29 cellular contexts compared by ENCODE assay signal in the genomic region with DNA sequence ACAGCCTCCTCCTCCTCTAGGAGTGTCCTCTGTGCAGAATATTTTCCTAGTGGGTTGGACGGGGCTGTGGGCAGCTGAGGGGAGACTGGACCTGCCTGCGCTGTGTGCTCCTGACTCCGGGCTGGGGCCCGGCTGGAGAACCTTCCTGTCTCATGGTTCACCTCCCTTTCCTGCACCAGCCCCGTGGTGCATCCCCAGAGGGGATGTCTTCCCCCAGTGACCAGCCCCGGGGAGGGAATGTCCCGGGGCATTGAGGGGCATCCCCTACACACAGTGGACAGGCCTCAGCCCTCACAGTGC. TPM values are rescaled to one million over a fixed set of nuclear protein-coding genes. Genes with fewer than 3 reads are reported as not detected.
"Had no signal": no experiment of that assay in that cellular context is flagged by ENCODE, and none has a peak within 500 bp of the region (broad histone marks: within the 10 kb centered on the region; RNA-seq: fewer than 3 reads in every experiment).

No MANE protein-coding gene starts in this region.

- H3K27ac Mint-ChIP-seq: activated CD4-positive, alpha-beta T cell treated with anti-CD3 and anti-CD28 coated beads for 36 hours; activated naive CD8-positive, alpha-beta T cell treated with anti-CD3 and anti-CD28 coated beads for 36 hours; activated T-helper 2 cell treated with anti-CD3 and anti-CD28 coated beads, Interferon-gamma antibody, Interleukin-2, Interleukin-4, amounts not matched to agents 10 μg/mL and 5 μg/mL and 100 μg/mL, durations not matched to agents 14 hours and 24 hours and 36 hours; natural killer cell; stimulated activated effector memory CD8-positive, alpha-beta T cell treated with anti-CD3 and anti-CD28 coated beads, Interleukin-12 subunit alpha, Interleukin-12 subunit beta, amount 100 ng/mL, for 72 hours; stimulated activated naive CD8-positive, alpha-beta T cell treated with anti-CD3 and anti-CD28 coated beads, Interleukin-15, amount 100 ng/mL, for 72 hours; T-helper 1 cell treated with Interleukin-12 subunit alpha and Interleukin-12 subunit beta and Interleukin-4 antibody, amounts not matched to agents 30 μg/mL and 1 μg/mL, for 36 hours; WTC11 had no signal

- H3K4me3 ChIP-seq: coronary artery, esophagus squamous epithelium, gastroesophageal sphincter, heart left ventricle, left lung, ovary, psoas muscle, right atrium auricular region, skin epidermis, transverse colon, uterus had no signal

- H3K36me3 Mint-ChIP-seq: activated naive CD8-positive, alpha-beta T cell treated with anti-CD3 and anti-CD28 coated beads for 36 hours; natural killer cell; stimulated activated effector memory CD8-positive, alpha-beta T cell treated with anti-CD3 and anti-CD28 coated beads, Interleukin-12 subunit alpha, Interleukin-12 subunit beta, amount 100 ng/mL, for 72 hours; WTC11 had no signal

- H3K9me3 ChIP-seq: ovary, right atrium auricular region, uterus had no signal

- DNase-seq: activated CD4-positive, alpha-beta T cell treated with anti-CD3 and anti-CD28 coated beads for 36 hours; activated CD4-positive, alpha-beta T cell treated with anti-CD3 and anti-CD28 coated beads, Interleukin-2, amount 50 U/mL, for 4 hours; activated CD8-positive, alpha-beta memory T cell treated with anti-CD3 and anti-CD28 coated beads, Interleukin-2, amount 50 U/mL, for 48 hours; activated naive CD4-positive, alpha-beta T cell treated with Interleukin-2 at 50 U/mL for 16 hours; activated naive CD8-positive, alpha-beta T cell treated with anti-CD3 and anti-CD28 coated beads for 36 hours; activated T-cell treated with anti-CD3 and anti-CD28 coated beads, Interleukin-2, amount 50 U/mL, for 4 hours; cerebellar nuclear complex; esophagus squamous epithelium; midbrain; natural killer cell; ovary; stimulated activated CD4-positive, alpha-beta T cell treated with anti-CD3 and anti-CD28 coated beads, Interleukin-2, amount 100 ng/mL, for 24 hours; stimulated activated naive CD8-positive, alpha-beta T cell treated with anti-CD3 and anti-CD28 coated beads, Interleukin-15, amount 100 ng/mL, for 72 hours; T1000; transverse colon; uterus had no signal

- H3K4me1 ChIP-seq: gastroesophageal sphincter, heart left ventricle, left lung, psoas muscle, right atrium auricular region, transverse colon, uterus had no signal

- H3K36me3 ChIP-seq: heart left ventricle, left lung, ovary, right atrium auricular region, transverse colon, uterus had no signal

- H3K27ac ChIP-seq: coronary artery, gastroesophageal sphincter, heart left ventricle, left lung, ovary, psoas muscle, right atrium auricular region, skin epidermis, transverse colon, uterus had no signal

- H3K4me1 Mint-ChIP-seq: activated CD4-positive, alpha-beta T cell treated with anti-CD3 and anti-CD28 coated beads for 36 hours; activated naive CD8-positive, alpha-beta T cell treated with anti-CD3 and anti-CD28 coated beads for 36 hours; natural killer cell; stimulated activated effector memory CD8-positive, alpha-beta T cell treated with anti-CD3 and anti-CD28 coated beads, Interleukin-12 subunit alpha, Interleukin-12 subunit beta, amount 100 ng/mL, for 72 hours; stimulated activated naive CD8-positive, alpha-beta T cell treated with anti-CD3 and anti-CD28 coated beads, Interleukin-15, amount 100 ng/mL, for 72 hours; WTC11 had no signal

- H3K4me3 Mint-ChIP-seq: activated CD4-positive, alpha-beta T cell treated with anti-CD3 and anti-CD28 coated beads for 36 hours; activated naive CD8-positive, alpha-beta T cell treated with anti-CD3 and anti-CD28 coated beads for 36 hours; activated T-cell treated with anti-CD3 and anti-CD28 coated beads, Interleukin-2, amount 50 U/mL, for 4 hours; natural killer cell; stimulated activated effector memory CD8-positive, alpha-beta T cell treated with anti-CD3 and anti-CD28 coated beads, Interleukin-12 subunit alpha, Interleukin-12 subunit beta, amount 100 ng/mL, for 72 hours; stimulated activated naive CD8-positive, alpha-beta T cell treated with anti-CD3 and anti-CD28 coated beads, Interleukin-15, amount 100 ng/mL, for 72 hours; T-helper 1 cell treated with Interleukin-12 subunit alpha and Interleukin-12 subunit beta and Interleukin-4 antibody, amounts not matched to agents 30 μg/mL and 1 μg/mL, for 36 hours; WTC11 had no signal

- H3K27me3 ChIP-seq: gastroesophageal sphincter, ovary, right atrium auricular region, transverse colon, uterus had no signal

- ATAC-seq: activated CD4-positive, alpha-beta T cell treated with anti-CD3 and anti-CD28 coated beads for 36 hours; activated T-cell treated with anti-CD3 and anti-CD28 coated beads, Interleukin-2, amount 50 U/mL, for 4 hours; gastroesophageal sphincter; left lung; natural killer cell; psoas muscle; stimulated activated effector memory CD8-positive, alpha-beta T cell treated with anti-CD3 and anti-CD28 coated beads, Interleukin-12 subunit alpha, Interleukin-12 subunit beta, amount 100 ng/mL, for 72 hours; stimulated activated naive CD8-positive, alpha-beta T cell treated with anti-CD3 and anti-CD28 coated beads, Interleukin-15, amount 100 ng/mL, for 72 hours; WTC11 had no signal

- H3K9me3 Mint-ChIP-seq: natural killer cell had no signal

RNA-seq across cellular contexts. Expression of a gene that starts 51.9 kb away (rescaled TPM):
- total RNA-seq: activated naive CD8-positive, alpha-beta T cell treated with anti-CD3 and anti-CD28 coated beads for 36 hours; kidney epithelial cell; lung microvascular endothelial cell; natural killer cell; right atrium auricular region had no signal
